ENCODE assay signal across 21 cellular contexts in the genomic region with DNA sequence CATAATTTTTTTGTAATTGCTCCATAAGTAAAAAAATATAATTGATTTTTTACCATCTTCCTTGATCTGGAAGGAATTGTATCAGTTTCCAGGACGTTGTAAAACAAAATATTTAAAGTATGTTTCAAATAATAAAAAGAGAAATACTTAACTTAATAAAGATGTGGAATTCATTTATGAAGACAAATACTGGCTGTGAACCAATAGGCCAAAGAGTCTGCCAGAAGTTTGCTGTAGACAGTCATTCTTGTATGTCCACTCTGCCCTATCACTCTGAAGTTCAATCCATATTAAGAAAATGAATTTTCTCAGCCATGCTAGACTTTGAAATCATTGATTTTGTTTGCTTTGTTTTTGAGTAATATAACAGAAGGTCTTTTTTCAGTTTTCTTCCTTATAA.
"Had no signal": no experiment of that assay in that cellular context is flagged by ENCODE, and none has a peak within 500 bp of the region (broad histone marks: within the 10 kb centered on the region; RNA-seq: fewer than 3 reads in every experiment).

No MANE protein-coding gene starts in this region.

- H3K27ac Mint-ChIP-seq: activated CD4-positive, alpha-beta T cell treated with anti-CD3 and anti-CD28 coated beads, Interleukin-2, amount 10 ng/mL, durations not matched to agents 7 days and 5 days; activated CD8-positive, alpha-beta memory T cell treated with anti-CD3 and anti-CD28 coated beads, Interleukin-2, amount 10 ng/mL, durations not matched to agents 7 days and 5 days; activated CD8-positive, alpha-beta T cell treated with anti-CD3 and anti-CD28 coated beads for 36 hours; activated naive CD4-positive, alpha-beta T cell treated with anti-CD3 and anti-CD28 coated beads, Interleukin-2, amount 10 ng/mL, durations not matched to agents 7 days and 5 days; mesothelial cell of epicardium; naive thymus-derived CD8-positive, alpha-beta T cell; T-helper 2 cell treated with Interferon-gamma antibody and Interleukin-4, amounts not matched to agents 5 μg/mL and 100 μg/mL, for 36 hours had no signal

- H3K9me3 ChIP-seq: heart right ventricle, lower lobe of right lung, prostate gland, spleen, thyroid gland, upper lobe of right lung had no signal

- H3K9me3 Mint-ChIP-seq: activated CD4-positive, alpha-beta T cell treated with anti-CD3 and anti-CD28 coated beads, Interleukin-2, amount 10 ng/mL, durations not matched to agents 7 days and 5 days; activated CD8-positive, alpha-beta T cell treated with anti-CD3 and anti-CD28 coated beads for 36 hours; activated naive CD4-positive, alpha-beta T cell treated with anti-CD3 and anti-CD28 coated beads, Interleukin-2, amount 10 ng/mL, durations not matched to agents 7 days and 5 days; T-helper 2 cell treated with Interferon-gamma antibody and Interleukin-4, amounts not matched to agents 5 μg/mL and 100 μg/mL, for 36 hours had no signal

- H3K4me3 Mint-ChIP-seq: activated CD4-positive, alpha-beta T cell treated with anti-CD3 and anti-CD28 coated beads, Interleukin-2, amount 10 ng/mL, durations not matched to agents 7 days and 5 days; activated CD8-positive, alpha-beta memory T cell treated with anti-CD3 and anti-CD28 coated beads, Interleukin-2, amount 10 ng/mL, durations not matched to agents 7 days and 5 days; activated CD8-positive, alpha-beta T cell treated with anti-CD3 and anti-CD28 coated beads for 36 hours; activated naive CD4-positive, alpha-beta T cell treated with anti-CD3 and anti-CD28 coated beads, Interleukin-2, amount 10 ng/mL, durations not matched to agents 7 days and 5 days; mesothelial cell of epicardium; naive thymus-derived CD8-positive, alpha-beta T cell; T-helper 2 cell treated with Interferon-gamma antibody and Interleukin-4, amounts not matched to agents 5 μg/mL and 100 μg/mL, for 36 hours had no signal

- DNase-seq: activated CD4-positive, alpha-beta T cell treated with anti-CD3 and anti-CD28 coated beads, Interleukin-2, amount 10 ng/mL, durations not matched to agents 7 days and 5 days; activated CD8-positive, alpha-beta memory T cell treated with anti-CD3 and anti-CD28 coated beads, Interleukin-2, amount 10 ng/mL, durations not matched to agents 7 days and 5 days; activated CD8-positive, alpha-beta T cell treated with anti-CD3 and anti-CD28 coated beads for 36 hours; activated effector memory CD4-positive, alpha-beta T cell treated with anti-CD3 and anti-CD28 coated beads, Interleukin-2, amount 50 U/mL, for 16 hours; activated naive CD4-positive, alpha-beta T cell treated with anti-CD3 and anti-CD28 coated beads, Interleukin-2, amount 10 ng/mL, durations not matched to agents 7 days and 5 days; activated T-cell treated with anti-CD3 and anti-CD28 coated beads for 4 hours; effector CD8-positive, alpha-beta T cell; heart right ventricle; lower lobe of right lung; naive thymus-derived CD8-positive, alpha-beta T cell; spleen; stimulated activated CD4-positive, alpha-beta T cell treated with anti-CD3 and anti-CD28 coated beads, Interleukin-4, amount 100 ng/mL, for 1 hour; stimulated activated naive CD4-positive, alpha-beta T cell; thyroid gland; upper lobe of right lung had no signal

- H3K27me3 Mint-ChIP-seq: activated CD8-positive, alpha-beta memory T cell treated with anti-CD3 and anti-CD28 coated beads, Interleukin-2, amount 10 ng/mL, durations not matched to agents 7 days and 5 days; activated CD8-positive, alpha-beta T cell treated with anti-CD3 and anti-CD28 coated beads for 36 hours; activated naive CD4-positive, alpha-beta T cell treated with anti-CD3 and anti-CD28 coated beads, Interleukin-2, amount 10 ng/mL, durations not matched to agents 7 days and 5 days had no signal

- ATAC-seq: activated CD4-positive, CD25-positive, alpha-beta regulatory T cell treated with anti-CD3 and anti-CD28 coated beads, Interleukin-2, amount 50 U/mL, for 24 hours; activated CD8-positive, alpha-beta memory T cell treated with anti-CD3 and anti-CD28 coated beads, Interleukin-2, amount 10 ng/mL, durations not matched to agents 7 days and 5 days; activated CD8-positive, alpha-beta T cell treated with anti-CD3 and anti-CD28 coated beads for 36 hours; heart right ventricle; left lobe of liver; lower lobe of right lung; naive thymus-derived CD8-positive, alpha-beta T cell; upper lobe of right lung had no signal

- H3K4me1 Mint-ChIP-seq: activated CD8-positive, alpha-beta memory T cell treated with anti-CD3 and anti-CD28 coated beads, Interleukin-2, amount 10 ng/mL, durations not matched to agents 7 days and 5 days; activated naive CD4-positive, alpha-beta T cell treated with anti-CD3 and anti-CD28 coated beads, Interleukin-2, amount 10 ng/mL, durations not matched to agents 7 days and 5 days had no signal

- H3K4me1 ChIP-seq: prostate gland had no signal

- H3K27ac ChIP-seq: lower lobe of right lung, prostate gland, thyroid gland, upper lobe of right lung, VCaP had no signal

- H3K36me3 ChIP-seq: heart right ventricle, lower lobe of right lung, prostate gland, spleen, thyroid gland, upper lobe of right lung had no signal

- H3K4me3 ChIP-seq: heart right ventricle, lower lobe of right lung, prostate gland, spleen, thyroid gland, upper lobe of right lung had no signal

- H3K36me3 Mint-ChIP-seq: activated CD8-positive, alpha-beta memory T cell treated with anti-CD3 and anti-CD28 coated beads, Interleukin-2, amount 10 ng/mL, durations not matched to agents 7 days and 5 days; activated naive CD4-positive, alpha-beta T cell treated with anti-CD3 and anti-CD28 coated beads, Interleukin-2, amount 10 ng/mL, durations not matched to agents 7 days and 5 days had no signal

- H3K27me3 ChIP-seq: heart right ventricle, thyroid gland, upper lobe of right lung had no signal
